ENCODE assay signal across 10 cellular contexts in genomic region chr4:156771171-156771837, GRCh38.
DNase-seq lines count a peak whose midpoint lies in the region; ATAC-seq lines count a peak whose summit lies in the region.
"Had no signal": no experiment of that assay in that cellular context is flagged by ENCODE, and none has a peak within 500 bp of the region (broad histone marks: within the 10 kb centered on the region; RNA-seq: fewer than 3 reads in every experiment).

No MANE protein-coding gene starts in this region.

- WGBS in esophagus, 2 donors = 12 to 39% methylated on average over 6 of the region's 6 CpGs

- H3K27ac Mint-ChIP-seq in activated T-helper 1 cell treated with anti-CD3 and anti-CD28 coated beads, Interleukin-12 subunit alpha, Interleukin-12 subunit beta, Interleukin-2, Interleukin-4 antibody, amounts not matched to agents 30 ng/mL and 10 ng/mL and 1 ng/mL, durations not matched to agents 14 hours and 24 hours and 36 hours = no peak overlapping the region
- H3K27ac Mint-ChIP-seq: naive B cell had no signal

- no peak overlapping the region for H3K4me3 Mint-ChIP-seq in activated T-helper 1 cell treated with anti-CD3 and anti-CD28 coated beads, Interleukin-12 subunit alpha, Interleukin-12 subunit beta, Interleukin-2, Interleukin-4 antibody, amounts not matched to agents 30 ng/mL and 10 ng/mL and 1 ng/mL, durations not matched to agents 14 hours and 24 hours and 36 hours
- H3K4me3 Mint-ChIP-seq: naive B cell had no signal

- no peaks in the 10 kb centered on the region for H3K9me3 Mint-ChIP-seq in activated T-helper 1 cell treated with anti-CD3 and anti-CD28 coated beads, Interleukin-12 subunit alpha, Interleukin-12 subunit beta, Interleukin-2, Interleukin-4 antibody, amounts not matched to agents 30 ng/mL and 10 ng/mL and 1 ng/mL, durations not matched to agents 14 hours and 24 hours and 36 hours

- peak overlapping the region; percentile 22 to 53 for H3K27ac ChIP-seq in esophagus (ENCODE audit: low read depth in 2 of 2, low read length in 1 of 2)

- H2AFZ ChIP-seq in neuron (ENCODE audit: low read depth, low read length) = peak overlapping the region; percentile 4

- H3K4me1 Mint-ChIP-seq in activated T-helper 1 cell treated with anti-CD3 and anti-CD28 coated beads, Interleukin-12 subunit alpha, Interleukin-12 subunit beta, Interleukin-2, Interleukin-4 antibody, amounts not matched to agents 30 ng/mL and 10 ng/mL and 1 ng/mL, durations not matched to agents 14 hours and 24 hours and 36 hours (ENCODE audit: low read depth) = no peaks in the 10 kb centered on the region

- H3K9me3 ChIP-seq in esophagus (ENCODE audit: control insufficient read depth in 2 of 2, insufficient read depth in 1 of 2, low read depth in 1 of 2, low read length in 1 of 2) = no peaks in the 10 kb centered on the region
- no peaks in the 10 kb centered on the region for H3K9me3 ChIP-seq in neuron (ENCODE audit: low read length)

- ATAC-seq in GM19328 (IDR thresholded peaks at IDR 0.05; ENCODE audit: unreplicated experiment) = no peak
- no peak for ATAC-seq in GM18867 (IDR thresholded peaks at IDR 0.05; ENCODE audit: unreplicated experiment)
- ATAC-seq: K562 had no signal

- DNase-seq in H4 (ENCODE audit: low spot score) = peak; percentile 48
- DNase-seq in NCI-H774 (lab: John Stamatoyannopoulos, UW) = peak; percentile 1
- no peak for DNase-seq in activated T-helper 1 cell treated with anti-CD3 and anti-CD28 coated beads, Interleukin-12 subunit alpha, Interleukin-12 subunit beta, Interleukin-2, Interleukin-4 antibody, amounts not matched to agents 30 ng/mL and 10 ng/mL and 1 ng/mL, durations not matched to agents 14 hours and 24 hours and 36 hours (ENCODE audit: low spot score)
- DNase-seq in stimulated activated CD4-positive, alpha-beta T cell treated with anti-CD3 and anti-CD28 coated beads, Interleukin-15, amount 100 ng/mL, for 24 hours = no peak
- DNase-seq: naive B cell had no signal

- H3K4me3 ChIP-seq in esophagus (ENCODE audit: low read depth in 1 of 2, low read length in 2 of 2) = no peak overlapping the region
- peak overlapping the region; percentile 9 for H3K4me3 ChIP-seq in neuron (ENCODE audit: low read length)
- H3K4me3 ChIP-seq: K562 had no signal

- H3K36me3 Mint-ChIP-seq in activated T-helper 1 cell treated with anti-CD3 and anti-CD28 coated beads, Interleukin-12 subunit alpha, Interleukin-12 subunit beta, Interleukin-2, Interleukin-4 antibody, amounts not matched to agents 30 ng/mL and 10 ng/mL and 1 ng/mL, durations not matched to agents 14 hours and 24 hours and 36 hours (ENCODE audit: low read depth) = no peaks in the 10 kb centered on the region
- H3K36me3 Mint-ChIP-seq: naive B cell had no signal

- no peaks in the 10 kb centered on the region for H3K27me3 Mint-ChIP-seq in activated T-helper 1 cell treated with anti-CD3 and anti-CD28 coated beads, Interleukin-12 subunit alpha, Interleukin-12 subunit beta, Interleukin-2, Interleukin-4 antibody, amounts not matched to agents 30 ng/mL and 10 ng/mL and 1 ng/mL, durations not matched to agents 14 hours and 24 hours and 36 hours (ENCODE audit: insufficient read depth)
- H3K27me3 Mint-ChIP-seq: naive B cell had no signal

- intact Hi-C loops in activated T-helper 1 cell treated with anti-CD3 and anti-CD28 coated beads, Interleukin-12 subunit alpha, Interleukin-12 subunit beta, Interleukin-2, Interleukin-4 antibody, amounts not matched to agents 30 ng/mL and 10 ng/mL and 1 ng/mL, durations not matched to agents 14 hours and 24 hours and 36 hours (cut with micrococcal nuclease) = no loop called here

- H3K4me1 ChIP-seq in esophagus (ENCODE audit: control insufficient read depth in 2 of 2, insufficient read depth in 2 of 2, low read length in 1 of 2) (no peaks in the 10 kb centered on the region), neuron (ENCODE audit: insufficient read depth, low read length) (peaks cover 39% of the 10 kb centered on the region)

- no peaks in the 10 kb centered on the region for H3K36me3 ChIP-seq in esophagus (ENCODE audit: control insufficient read depth in 2 of 2, insufficient read depth in 2 of 2, low read length in 1 of 2)
- H3K36me3 ChIP-seq in neuron (ENCODE audit: insufficient read depth, low read length) = no peaks in the 10 kb centered on the region

- H3K27me3 ChIP-seq in esophagus (ENCODE audit: control insufficient read depth in 1 of 2, insufficient read depth in 2 of 2, low read length in 2 of 2) (no peaks in the 10 kb centered on the region), neuron (ENCODE audit: insufficient read depth, low read length) (no peaks in the 10 kb centered on the region)

Comparison
In these comparisons a context has a peak if more than half of its experiments do, and no peak if none do; other contexts are left out.
1. DNase-seq: peak in H4 (single experiment) and NCI-H774 (single experiment); none in activated T-helper 1 cell treated with anti-CD3 and anti-CD28 coated beads, Interleukin-12 subunit alpha, Interleukin-12 subunit beta, Interleukin-2, Interleukin-4 antibody, amounts not matched to agents 30 ng/mL and 10 ng/mL and 1 ng/mL, durations not matched to agents 14 hours and 24 hours and 36 hours (single experiment) and stimulated activated CD4-positive, alpha-beta T cell treated with anti-CD3 and anti-CD28 coated beads, Interleukin-15, amount 100 ng/mL, for 24 hours (single experiment).